1 cellular context compared by ENCODE assay signal in the genomic region with DNA sequence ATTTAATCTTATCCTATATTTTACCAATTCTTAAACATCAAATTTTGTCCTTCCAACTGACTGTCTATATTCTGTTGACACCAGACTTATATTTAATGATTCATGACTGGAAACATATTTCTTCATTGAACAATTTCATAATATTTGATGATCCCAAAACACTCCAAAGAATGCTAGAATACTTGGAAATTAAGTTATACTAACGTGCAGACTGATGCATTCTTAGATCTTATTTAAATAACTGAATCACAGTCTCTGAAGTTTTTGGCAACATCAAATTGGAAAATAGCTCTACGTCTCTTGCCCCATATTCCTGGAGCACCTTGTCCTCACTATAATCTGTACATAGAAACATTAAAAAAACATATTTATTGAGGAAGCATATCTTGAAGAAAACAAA.
TF ChIP-seq lines count a peak whose summit lies in the region.

No MANE protein-coding gene starts in this region.

TF ChIP-seq in IMR-90, 13 proteins besides CTCF, POLR2A, EP300 and RAD21:
- no peak for TF ChIP-seq FOS (IDR thresholded peaks at IDR 0.05; ENCODE audit: low read depth, low read length)
- no peak for TF ChIP-seq MAFK (IDR thresholded peaks at IDR 0.05; ENCODE audit: low read depth, low read length)
- no peak for TF ChIP-seq SMC3 (IDR thresholded peaks at IDR 0.05; ENCODE audit: low read depth, low read length)
- no peak for TF ChIP-seq CEBPB (IDR thresholded peaks at IDR 0.05; ENCODE audit: low read depth, low read length)
- TF ChIP-seq, protein P1, sequence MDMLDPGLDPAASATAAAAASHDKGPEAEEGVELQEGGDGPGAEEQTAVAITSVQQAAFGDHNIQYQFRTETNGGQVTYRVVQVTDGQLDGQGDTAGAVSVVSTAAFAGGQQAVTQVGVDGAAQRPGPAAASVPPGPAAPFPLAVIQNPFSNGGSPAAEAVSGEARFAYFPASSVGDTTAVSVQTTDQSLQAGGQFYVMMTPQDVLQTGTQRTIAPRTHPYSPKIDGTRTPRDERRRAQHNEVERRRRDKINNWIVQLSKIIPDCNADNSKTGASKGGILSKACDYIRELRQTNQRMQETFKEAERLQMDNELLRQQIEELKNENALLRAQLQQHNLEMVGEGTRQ (IDR thresholded peaks at IDR 0.05; ENCODE audit: low read depth, low read length) = no peak
- TF ChIP-seq NFE2L2 (IDR thresholded peaks at IDR 0.05; ENCODE audit: low read depth, low read length) = no peak
- no peak for TF ChIP-seq MXI1 (IDR thresholded peaks at IDR 0.05; ENCODE audit: borderline replicate concordance, low read depth, low read length)
- no peak for TF ChIP-seq BHLHE40 (IDR thresholded peaks at IDR 0.05; ENCODE audit: low read depth, low read length)
- no peak for TF ChIP-seq RCOR1 (IDR thresholded peaks at IDR 0.05; ENCODE audit: insufficient replicate concordance, low read length)
- TF ChIP-seq RFX5 (IDR thresholded peaks at IDR 0.05; ENCODE audit: low read depth, low read length) = no peak
- TF ChIP-seq, protein P2, sequence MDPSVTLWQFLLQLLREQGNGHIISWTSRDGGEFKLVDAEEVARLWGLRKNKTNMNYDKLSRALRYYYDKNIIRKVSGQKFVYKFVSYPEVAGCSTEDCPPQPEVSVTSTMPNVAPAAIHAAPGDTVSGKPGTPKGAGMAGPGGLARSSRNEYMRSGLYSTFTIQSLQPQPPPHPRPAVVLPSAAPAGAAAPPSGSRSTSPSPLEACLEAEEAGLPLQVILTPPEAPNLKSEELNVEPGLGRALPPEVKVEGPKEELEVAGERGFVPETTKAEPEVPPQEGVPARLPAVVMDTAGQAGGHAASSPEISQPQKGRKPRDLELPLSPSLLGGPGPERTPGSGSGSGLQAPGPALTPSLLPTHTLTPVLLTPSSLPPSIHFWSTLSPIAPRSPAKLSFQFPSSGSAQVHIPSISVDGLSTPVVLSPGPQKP (IDR thresholded peaks at IDR 0.05; ENCODE audit: borderline replicate concordance, low read depth, low read length) = no peak
- TF ChIP-seq CHD1 (IDR thresholded peaks at IDR 0.05; ENCODE audit: low read depth, low read length) = no peak
- TF ChIP-seq MAZ (IDR thresholded peaks at IDR 0.05; ENCODE audit: borderline replicate concordance, low read depth, low read length) = no peak
